In genomic region chr9:35051069-35051967, GRCh38 we compare ENCODE assay signal across 7 cellular contexts. TPM values are rescaled to one million over a fixed set of nuclear protein-coding genes. Genes with fewer than 3 reads are reported as not detected.
DNase-seq lines count a peak whose midpoint lies in the region; ATAC-seq and TF ChIP-seq lines count a peak whose summit lies in the region.

No MANE protein-coding gene starts in this region.

- CTCF ChIA-PET in MCF 10A (lab: Yijun Ruan, JAX): interaction anchor here (0.6 to 3.2 kb wide), 36 partner anchors 10 to 758 kb away, joined by 3 to 44 read pairs (median 4); a partner anchor contains a TSS

- no peak overlapping the region for H3K4me3 Mint-ChIP-seq in MCF 10A (ENCODE audit: unreplicated experiment)

- DNase-seq in G401 (ENCODE audit: low spot score) (peak; percentile 96), KBM-7 (peak; percentile 80), T-helper 1 cell (peak in 4 of 5 donors; percentile 11 to 48 (median 25)), MCF 10A (ENCODE audit: unreplicated experiment) (peak; percentile 72), left lobe of liver (ENCODE audit: low spot score) (no peak)
- DNase-seq in stimulated activated CD8-positive, alpha-beta memory T cell treated with anti-CD3 and anti-CD28 coated beads, Interleukin-7, amount 100 ng/mL, for 4 hours (ENCODE audit: low read depth in 2 of 2): peak; percentile 11 to 19

- POLR2A ChIA-PET in MCF 10A (lab: Yijun Ruan, JAX): interaction anchor here (0.5 to 3.7 kb wide), 13 partner anchors 10 to 439 kb away, joined by 3 to 29 read pairs (median 3); partner anchors contain the start of genes FANCG, GALT, RUSC2 and STOML2

- H3K27ac Mint-ChIP-seq in MCF 10A (ENCODE audit: low read depth, unreplicated experiment): peak overlapping the region; percentile 10

- ATAC-seq in left lobe of liver: peak; percentile 88
- no peak for ATAC-seq in GM21717 (IDR thresholded peaks at IDR 0.05; ENCODE audit: unreplicated experiment)

- TF ChIP-seq CTCF in MCF 10A (IDR thresholded peaks at IDR 0.05; ENCODE audit: unreplicated experiment): peak; percentile 42

- peaks cover 68% of the 10 kb centered on the region for H3K36me3 Mint-ChIP-seq in MCF 10A (ENCODE audit: insufficient read depth, unreplicated experiment)

- intact Hi-C loops in MCF 10A (cut with micrococcal nuclease): loop anchor here (1.0 to 10.0 kb wide), 3 partner anchors 57 to 289 kb away; no protein-coding TSS in a partner anchor

- H3K27me3 Mint-ChIP-seq in MCF 10A (ENCODE audit: insufficient read depth, unreplicated experiment): no peaks in the 10 kb centered on the region

- peaks cover 5% of the 10 kb centered on the region for H3K4me1 Mint-ChIP-seq in MCF 10A (ENCODE audit: insufficient read depth, unreplicated experiment)

- no TSS peak for BruUV-seq in MCF 10A (replicated peaks; lab: Mats Ljungman, UMichigan)

- in situ Hi-C loops in G401 (cut with HindIII; ENCODE audit: low sequenced_read_pairs) (no loop called here), KBM-7 (cut with MboI; ENCODE audit: low pct_unique_long_range_greater_than_20kb, low sequenced_read_pairs) (no loop called here)

- no peaks in the 10 kb centered on the region for H3K9me3 Mint-ChIP-seq in MCF 10A (ENCODE audit: unreplicated experiment)

RNA-seq across cellular contexts. Expression of gene VCP, which starts 21.1 kb away (rescaled TPM):
- 295 and 352 TPM in 2 replicates for total RNA-seq in G401 (2014; rRNA removed; shearing (Covaris generic))
- 146 and 156 TPM in 2 replicates for total RNA-seq in MCF 10A (2022)
- total RNA-seq in left lobe of liver: 147 TPM

RNA-seq across cellular contexts. Expression of gene FANCG, which starts 28.4 kb away (rescaled TPM):
- total RNA-seq in G401 (2014; rRNA removed; shearing (Covaris generic)): 50.2 and 53.4 TPM in 2 replicates
- 20.2 and 21.2 TPM in 2 replicates for total RNA-seq in MCF 10A (2022)
- 6.2 TPM for total RNA-seq in left lobe of liver

RNA-seq across cellular contexts. Expression of gene PIGO, which starts 45.1 kb away (rescaled TPM):
- total RNA-seq in G401 (2014; rRNA removed; shearing (Covaris generic)): 19.0 and 21.6 TPM in 2 replicates
- total RNA-seq in MCF 10A (2022) (34.8 and 39.2 TPM in 2 replicates), left lobe of liver (17.6 TPM)

RNA-seq across cellular contexts. Expression of gene STOML2, which starts 51.6 kb away (rescaled TPM):
- total RNA-seq in G401 (2014; rRNA removed; shearing (Covaris generic)): 379 and 450 TPM in 2 replicates
- total RNA-seq in MCF 10A (2022) (203 and 209 TPM in 2 replicates), left lobe of liver (64.3 TPM)
